ENCODE assay signal across 13 cellular contexts in genomic region chr18:24930478-24930877, GRCh38.
"Had no signal": no experiment of that assay in that cellular context is flagged by ENCODE, and none has a peak within 500 bp of the region (broad histone marks: within the 10 kb centered on the region; RNA-seq: fewer than 3 reads in every experiment).

No MANE protein-coding gene starts in this region.

- H3K27ac Mint-ChIP-seq: activated CD4-positive, alpha-beta T cell treated with anti-CD3 and anti-CD28 coated beads for 36 hours; activated CD8-positive, alpha-beta T cell treated with anti-CD3 and anti-CD28 coated beads for 36 hours; nephron progenitor cell had no signal

- H3K4me3 Mint-ChIP-seq: activated CD4-positive, alpha-beta T cell treated with anti-CD3 and anti-CD28 coated beads for 36 hours; activated CD8-positive, alpha-beta T cell treated with anti-CD3 and anti-CD28 coated beads for 36 hours; nephron progenitor cell had no signal

- ATAC-seq: activated CD4-positive, alpha-beta T cell treated with anti-CD3 and anti-CD28 coated beads for 36 hours; activated CD8-positive, alpha-beta T cell treated with anti-CD3 and anti-CD28 coated beads for 36 hours; stimulated activated naive CD8-positive, alpha-beta T cell treated with anti-CD3 and anti-CD28 coated beads, Interleukin-15, Interleukin-2, amounts not matched to agents 100 U/mL and 50 U/mL, for 24 hours had no signal

- DNase-seq: activated CD4-positive, alpha-beta T cell treated with anti-CD3 and anti-CD28 coated beads for 36 hours; activated CD8-positive, alpha-beta memory T cell treated with anti-CD3 and anti-CD28 coated beads, Interleukin-2, amount 50 U/mL, for 4 hours; activated CD8-positive, alpha-beta T cell treated with anti-CD3 and anti-CD28 coated beads for 36 hours; aorta; effector CD4-positive, alpha-beta T cell; foreskin melanocyte; head of caudate nucleus; nephron progenitor cell; sigmoid colon; stimulated activated CD4-positive, alpha-beta T cell treated with anti-CD3 and anti-CD28 coated beads, Interleukin-2, amount 100 ng/mL, for 24 hours; stimulated activated naive CD8-positive, alpha-beta T cell treated with anti-CD3 and anti-CD28 coated beads, Interleukin-15, Interleukin-2, amounts not matched to agents 100 U/mL and 50 U/mL, for 24 hours; T-helper 2 cell; upper lobe of left lung had no signal

- H3K4me1 Mint-ChIP-seq: activated CD4-positive, alpha-beta T cell treated with anti-CD3 and anti-CD28 coated beads for 36 hours had no signal
